ENCODE assay signal across 1 cellular context in the genomic region with DNA sequence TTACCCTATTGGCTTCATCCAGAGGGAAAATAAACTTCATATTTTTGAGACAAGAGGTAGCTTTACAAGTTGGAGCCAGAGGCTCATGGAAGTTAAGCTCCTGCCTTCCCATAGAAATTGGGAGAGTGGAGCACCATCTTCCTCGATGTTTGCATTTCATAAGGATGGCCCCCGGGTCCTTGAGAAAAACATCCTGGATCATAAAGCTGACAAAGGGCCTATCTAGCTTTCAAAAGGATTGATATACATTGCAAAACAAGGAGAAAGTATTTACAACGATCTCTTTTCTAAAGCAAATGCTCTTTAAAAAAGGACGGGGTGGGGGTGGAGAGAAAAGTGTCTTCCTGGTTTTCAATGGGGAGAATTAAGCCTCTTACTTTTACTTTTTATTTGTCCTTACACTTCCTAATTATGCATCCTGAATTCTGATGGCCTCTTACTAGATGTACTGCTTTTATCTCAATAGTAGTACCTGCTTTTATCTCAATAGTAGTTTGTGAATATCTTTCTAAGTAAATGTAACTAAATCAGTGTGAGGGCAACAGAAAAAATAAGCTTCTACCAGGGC.
A peak's percentile ranks its signal among the peaks of the same experiment; 100 is the strongest.
TF ChIP-seq lines count a peak whose summit lies in the region.

No MANE protein-coding gene starts in this region.

TF ChIP-seq in WTC11, 78 proteins besides CTCF, POLR2A, EP300 and RAD21 (continued from another document):
- TF ChIP-seq, protein P1, sequence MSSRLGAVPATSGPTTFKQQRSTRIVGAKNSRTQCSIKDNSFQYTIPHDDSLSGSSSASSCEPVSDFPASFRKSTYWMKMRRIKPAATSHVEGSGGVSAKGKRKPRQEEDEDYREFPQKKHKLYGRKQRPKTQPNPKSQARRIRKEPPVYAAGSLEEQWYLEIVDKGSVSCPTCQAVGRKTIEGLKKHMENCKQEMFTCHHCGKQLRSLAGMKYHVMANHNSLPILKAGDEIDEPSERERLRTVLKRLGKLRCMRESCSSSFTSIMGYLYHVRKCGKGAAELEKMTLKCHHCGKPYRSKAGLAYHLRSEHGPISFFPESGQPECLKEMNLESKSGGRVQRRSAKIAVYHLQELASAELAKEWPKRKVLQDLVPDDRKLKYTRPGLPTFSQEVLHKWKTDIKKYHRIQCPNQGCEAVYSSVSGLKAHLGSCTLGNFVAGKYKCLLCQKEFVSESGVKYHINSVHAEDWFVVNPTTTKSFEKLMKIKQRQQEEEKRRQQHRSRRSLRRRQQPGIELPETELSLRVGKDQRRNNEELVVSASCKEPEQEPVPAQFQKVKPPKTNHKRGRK (CRISPR knock-in tag; IDR thresholded peaks at IDR 0.05; ENCODE audit: borderline replicate concordance) = no peak
- TF ChIP-seq SMAD4 (CRISPR knock-in tag; IDR thresholded peaks at IDR 0.05) = no peak
- TF ChIP-seq NFATC4 (CRISPR knock-in tag; IDR thresholded peaks at IDR 0.05) = no peak
- TF ChIP-seq, protein P2, sequence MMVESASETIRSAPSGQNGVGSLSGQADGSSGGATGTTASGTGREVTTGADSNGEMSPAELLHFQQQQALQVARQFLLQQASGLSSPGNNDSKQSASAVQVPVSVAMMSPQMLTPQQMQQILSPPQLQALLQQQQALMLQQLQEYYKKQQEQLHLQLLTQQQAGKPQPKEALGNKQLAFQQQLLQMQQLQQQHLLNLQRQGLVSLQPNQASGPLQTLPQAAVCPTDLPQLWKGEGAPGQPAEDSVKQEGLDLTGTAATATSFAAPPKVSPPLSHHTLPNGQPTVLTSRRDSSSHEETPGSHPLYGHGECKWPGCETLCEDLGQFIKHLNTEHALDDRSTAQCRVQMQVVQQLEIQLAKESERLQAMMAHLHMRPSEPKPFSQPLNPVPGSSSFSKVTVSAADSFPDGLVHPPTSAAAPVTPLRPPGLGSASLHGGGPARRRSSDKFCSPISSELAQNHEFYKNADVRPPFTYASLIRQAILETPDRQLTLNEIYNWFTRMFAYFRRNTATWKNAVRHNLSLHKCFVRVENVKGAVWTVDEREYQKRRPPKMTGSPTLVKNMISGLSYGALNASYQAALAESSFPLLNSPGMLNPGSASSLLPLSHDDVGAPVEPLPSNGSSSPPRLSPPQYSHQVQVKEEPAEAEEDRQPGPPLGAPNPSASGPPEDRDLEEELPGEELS (CRISPR knock-in tag; IDR thresholded peaks at IDR 0.05) = peak; percentile 61; the same call in 1 of the 2 replicates
- peak; percentile 65; the same call in 1 of the 2 replicates for TF ChIP-seq TEAD1 (CRISPR knock-in tag; IDR thresholded peaks at IDR 0.05)
- TF ChIP-seq ZNF416 (CRISPR knock-in tag; IDR thresholded peaks at IDR 0.05) = no peak
- TF ChIP-seq HMGA2 (CRISPR knock-in tag; IDR thresholded peaks at IDR 0.05) = no peak
- no peak; the same call in 1 of the 2 replicates for TF ChIP-seq CREM (CRISPR knock-in tag; IDR thresholded peaks at IDR 0.05)
- no peak for TF ChIP-seq ZNF138 (CRISPR knock-in tag; conservative IDR thresholded peaks at IDR 0.05)
- no peak for TF ChIP-seq ELF4 (CRISPR knock-in tag; IDR thresholded peaks at IDR 0.05; ENCODE audit: low read depth)
- TF ChIP-seq ZNF121 (CRISPR knock-in tag; IDR thresholded peaks at IDR 0.05) = no peak
- no peak for TF ChIP-seq TP53 (CRISPR knock-in tag; IDR thresholded peaks at IDR 0.05)
- TF ChIP-seq, protein P3, sequence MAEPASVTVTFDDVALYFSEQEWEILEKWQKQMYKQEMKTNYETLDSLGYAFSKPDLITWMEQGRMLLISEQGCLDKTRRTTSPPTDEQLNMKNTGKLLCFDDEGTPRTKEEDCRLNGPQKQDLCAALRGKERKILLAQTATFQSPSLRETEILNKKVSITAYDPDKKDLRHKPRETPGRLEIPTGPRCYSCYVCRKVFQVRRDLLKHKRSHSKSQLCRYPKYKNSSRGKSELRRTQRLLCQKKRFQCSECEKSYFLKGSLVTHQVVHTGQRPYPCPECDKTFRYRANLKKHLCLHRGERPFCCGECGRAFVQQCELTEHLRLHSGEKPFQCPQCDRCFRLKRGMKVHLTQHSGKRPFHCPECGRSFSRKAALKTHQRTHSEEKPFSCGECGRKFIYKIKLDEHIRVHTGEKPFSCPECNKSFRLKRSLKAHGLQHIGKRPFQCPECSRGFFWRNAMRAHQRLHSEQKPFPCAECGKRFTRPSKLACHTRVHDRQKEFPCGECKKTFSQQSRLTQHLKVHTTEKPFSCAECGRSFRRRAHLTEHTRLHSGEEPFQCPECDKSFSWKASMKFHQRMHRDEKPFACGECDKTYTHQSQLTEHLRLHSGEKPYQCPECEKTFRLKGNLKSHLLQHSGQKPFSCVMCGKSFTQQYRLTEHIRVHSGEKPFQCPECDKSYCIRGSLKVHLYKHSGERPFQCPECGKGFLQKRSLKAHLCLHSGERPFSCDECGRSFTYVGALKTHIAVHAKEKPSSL (CRISPR knock-in tag; conservative IDR thresholded peaks at IDR 0.05) = 0 out of 2 replicates have a peak, but pooled peaks have one; percentile 18
- TF ChIP-seq, protein P4, sequence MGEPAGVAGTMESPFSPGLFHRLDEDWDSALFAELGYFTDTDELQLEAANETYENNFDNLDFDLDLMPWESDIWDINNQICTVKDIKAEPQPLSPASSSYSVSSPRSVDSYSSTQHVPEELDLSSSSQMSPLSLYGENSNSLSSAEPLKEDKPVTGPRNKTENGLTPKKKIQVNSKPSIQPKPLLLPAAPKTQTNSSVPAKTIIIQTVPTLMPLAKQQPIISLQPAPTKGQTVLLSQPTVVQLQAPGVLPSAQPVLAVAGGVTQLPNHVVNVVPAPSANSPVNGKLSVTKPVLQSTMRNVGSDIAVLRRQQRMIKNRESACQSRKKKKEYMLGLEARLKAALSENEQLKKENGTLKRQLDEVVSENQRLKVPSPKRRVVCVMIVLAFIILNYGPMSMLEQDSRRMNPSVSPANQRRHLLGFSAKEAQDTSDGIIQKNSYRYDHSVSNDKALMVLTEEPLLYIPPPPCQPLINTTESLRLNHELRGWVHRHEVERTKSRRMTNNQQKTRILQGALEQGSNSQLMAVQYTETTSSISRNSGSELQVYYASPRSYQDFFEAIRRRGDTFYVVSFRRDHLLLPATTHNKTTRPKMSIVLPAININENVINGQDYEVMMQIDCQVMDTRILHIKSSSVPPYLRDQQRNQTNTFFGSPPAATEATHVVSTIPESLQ (CRISPR knock-in tag; IDR thresholded peaks at IDR 0.05) = no peak
- TF ChIP-seq, protein P5, sequence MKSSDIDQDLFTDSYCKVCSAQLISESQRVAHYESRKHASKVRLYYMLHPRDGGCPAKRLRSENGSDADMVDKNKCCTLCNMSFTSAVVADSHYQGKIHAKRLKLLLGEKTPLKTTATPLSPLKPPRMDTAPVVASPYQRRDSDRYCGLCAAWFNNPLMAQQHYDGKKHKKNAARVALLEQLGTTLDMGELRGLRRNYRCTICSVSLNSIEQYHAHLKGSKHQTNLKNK (CRISPR knock-in tag; IDR thresholded peaks at IDR 0.05) = peak; percentile 92; the same call in 1 of the 2 replicates
